8 cellular contexts compared by ENCODE assay signal in the genomic region with DNA sequence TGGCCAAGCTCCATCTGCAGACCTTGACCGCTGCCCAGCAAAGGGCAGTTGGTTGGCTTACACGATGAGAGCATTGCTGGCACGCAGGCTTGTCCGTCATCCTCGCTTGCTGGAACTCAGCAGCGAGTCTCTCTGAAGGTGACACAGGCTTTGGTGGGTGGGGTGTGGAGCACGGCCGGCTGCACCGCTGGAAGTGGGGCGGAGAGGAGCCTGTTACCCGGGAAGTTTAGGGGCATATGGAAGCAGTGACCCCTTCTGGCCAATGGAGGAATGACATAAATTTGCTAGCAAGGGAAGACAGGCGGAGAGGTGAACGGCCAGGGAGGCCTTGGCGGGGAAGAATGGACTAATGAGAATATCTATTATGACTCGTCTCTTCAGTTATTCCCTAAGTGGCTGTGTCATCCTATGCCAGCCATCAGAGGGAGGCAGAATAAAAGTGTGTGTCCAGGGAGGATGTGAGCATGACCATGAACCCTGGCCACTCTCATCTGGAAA.
DNase-seq lines count a peak whose midpoint lies in the region; ATAC-seq and TF ChIP-seq lines count a peak whose summit lies in the region.

No MANE protein-coding gene starts in this region.

- DNase-seq in NCI-H1417 (lab: John Stamatoyannopoulos, UW) (peak in 2 of 3 experiments; percentile 25 to 85), NCI-H1417 treated with DMSO at 0.1 percent for 48 hours (lab: John Stamatoyannopoulos, UW) (no peak), NCI-H1694 treated with DMSO at 0.1 percent for 48 hours (lab: John Stamatoyannopoulos, UW) (peak; percentile 51), cerebellum (ENCODE audit: low spot score) (peak; percentile 27), right lobe of liver (peak in 2 of 3 donors; percentile 58 to 64), KG1 (lab: John Stamatoyannopoulos, UW) (no peak)
- peak; percentile 53 to 67 for DNase-seq in activated CD4-positive, alpha-beta T cell treated with anti-CD3 and anti-CD28 coated beads for 24 hours (ENCODE audit: low read depth in 2 of 2)
- DNase-seq in stimulated activated CD8-positive, alpha-beta memory T cell treated with anti-CD3 and anti-CD28 coated beads, Interleukin-15, amount 100 ng/mL, for 1 hour (ENCODE audit: low read depth): peak; percentile 39

- H3K4me3 ChIP-seq in right lobe of liver: no peak overlapping the region

- intact Hi-C loops in right lobe of liver (cut with DNase I): loop anchor here (10.0 kb wide), 1 partner anchor 275 kb away; no protein-coding TSS in a partner anchor

- no peak overlapping the region for H3K27ac ChIP-seq in right lobe of liver

- no peaks in the 10 kb centered on the region for H3K9me3 ChIP-seq in right lobe of liver

- peak; percentile 76 to 92 (median 84) for ATAC-seq in right lobe of liver

- H3K27me3 ChIP-seq in right lobe of liver: no peaks in the 10 kb centered on the region

- TF ChIP-seq POLR2A in right lobe of liver (IDR thresholded peaks at IDR 0.05): no peak

- no peaks in the 10 kb centered on the region for H3K36me3 ChIP-seq in right lobe of liver

- H3K4me1 ChIP-seq in right lobe of liver: peaks cover 0 to 3% (median 0%) of the 10 kb centered on the region in 4 donors

- peak; percentile 63 to 83 (median 79) for TF ChIP-seq CTCF in right lobe of liver (IDR thresholded peaks at IDR 0.05)

- 17% methylated on average over 13 of the region's 15 CpGs for WGBS in right lobe of liver (ENCODE audit: insufficient coverage, low coverage, low lambda C conversion rate, missing lambda C conversion rate)

Comparison
In these comparisons a context has a peak if more than half of its experiments do, and no peak if none do; other contexts are left out.
1. DNase-seq: peak in NCI-H1417 (2 of 3), NCI-H1694 treated with DMSO at 0.1 percent for 48 hours (single experiment), activated CD4-positive, alpha-beta T cell treated with anti-CD3 and anti-CD28 coated beads for 24 hours (2 of 2), cerebellum (single experiment), right lobe of liver (2 of 3) and stimulated activated CD8-positive, alpha-beta memory T cell treated with anti-CD3 and anti-CD28 coated beads, Interleukin-15, amount 100 ng/mL, for 1 hour (single experiment); none in NCI-H1417 treated with DMSO at 0.1 percent for 48 hours (single experiment) and KG1 (single experiment).